In genomic region chr12:109714141-109714912, GRCh38 we compare ENCODE assay signal across 1 cellular context.
TF ChIP-seq lines count a peak whose summit lies in the region.

No MANE protein-coding gene starts in this region.

TF ChIP-seq in SK-N-SH, 30 proteins besides CTCF, POLR2A, EP300 and RAD21 (continued from another document):
- no peak for TF ChIP-seq PBX3 (IDR thresholded peaks at IDR 0.05)
- no peak for TF ChIP-seq RFX5 (IDR thresholded peaks at IDR 0.05; ENCODE audit: low read length)
